Comparison of ENCODE assay signal across 8 cellular contexts in the genomic region with DNA sequence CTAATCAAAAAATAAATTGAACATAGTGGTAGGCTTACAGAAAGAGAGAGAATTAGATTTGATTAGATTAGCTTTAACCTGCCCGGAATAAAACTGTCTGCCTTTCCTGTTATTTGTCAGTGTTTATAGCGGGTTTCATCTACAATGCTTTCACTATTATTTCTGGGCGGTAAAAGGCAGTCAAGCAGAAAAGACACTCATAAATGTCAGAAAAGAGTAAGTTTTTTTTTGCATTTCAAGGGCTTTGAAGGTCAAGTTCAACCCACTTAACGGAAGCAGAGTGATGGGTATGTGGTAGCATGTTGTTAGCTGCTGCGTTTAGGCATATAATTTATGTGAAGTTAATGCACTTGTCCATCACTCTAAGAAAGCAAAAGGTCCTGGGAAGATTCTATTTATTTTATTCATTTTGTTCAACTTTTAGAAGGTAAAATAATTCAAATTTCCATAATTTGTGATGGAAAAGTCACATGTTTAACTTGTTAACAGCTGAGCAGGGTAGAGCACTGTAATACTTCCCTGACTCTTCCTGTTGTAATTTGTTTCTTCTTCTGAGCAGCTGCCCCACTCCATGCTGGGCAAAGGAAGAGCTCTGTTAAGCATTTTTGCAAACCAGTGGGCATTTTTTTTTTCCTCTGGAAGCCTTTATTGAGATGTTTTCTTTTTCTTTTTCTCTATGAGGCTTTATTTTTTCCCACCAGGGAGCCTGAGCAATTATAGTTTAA.
DNase-seq lines count a peak whose midpoint lies in the region; ATAC-seq and TF ChIP-seq lines count a peak whose summit lies in the region.
"Had no signal": no experiment of that assay in that cellular context is flagged by ENCODE, and none has a peak within 500 bp of the region (broad histone marks: within the 10 kb centered on the region; RNA-seq: fewer than 3 reads in every experiment).

No MANE protein-coding gene starts in this region.

- no peaks in the 10 kb centered on the region for H3K9me3 ChIP-seq in hepatocyte (ENCODE audit: low read depth)
- H3K9me3 ChIP-seq: right atrium auricular region had no signal

- no peaks in the 10 kb centered on the region for H4K20me1 ChIP-seq in hepatocyte (ENCODE audit: insufficient read depth, poor library complexity, severe bottlenecking)

- ATAC-seq in GM18870 (IDR thresholded peaks at IDR 0.05; ENCODE audit: unreplicated experiment) (peak; percentile 73), GM21619 (IDR thresholded peaks at IDR 0.05; ENCODE audit: unreplicated experiment) (peak; percentile 68), HG03558 (IDR thresholded peaks at IDR 0.05; ENCODE audit: extremely low read depth, unreplicated experiment) (peak; percentile 69)

- WGBS in hepatocyte (ENCODE audit: low lambda C conversion rate, missing lambda C conversion rate): 76% methylated on average over 5 of the region's 5 CpGs

- no peaks in the 10 kb centered on the region for H3K79me2 ChIP-seq in hepatocyte

- H3K9me2 ChIP-seq in hepatocyte (replicated peaks; ENCODE audit: insufficient read depth): no peaks in the 10 kb centered on the region

- H3K4me2 ChIP-seq in hepatocyte: peak overlapping the region; percentile 14

- H3K4me1 ChIP-seq in hepatocyte (ENCODE audit: insufficient read depth): no peaks in the 10 kb centered on the region
- H3K4me1 ChIP-seq: right atrium auricular region had no signal

- TF ChIP-seq CTCF in hepatocyte (IDR thresholded peaks at IDR 0.05; ENCODE audit: poor library complexity): no peak

- H3K27ac ChIP-seq in hepatocyte: no peak overlapping the region
- H3K27ac ChIP-seq: right atrium auricular region had no signal

- no peak for DNase-seq in hepatocyte (ENCODE audit: low spot score)
- DNase-seq in NCI-H2029 (lab: John Stamatoyannopoulos, UW): no peak
- no peak for DNase-seq in SW 1271 (lab: John Stamatoyannopoulos, UW)
- DNase-seq in NCI-H2196 (lab: John Stamatoyannopoulos, UW; ENCODE audit: unreplicated experiment): no peak

- H3K4me3 ChIP-seq in hepatocyte: no peak overlapping the region
- H3K4me3 ChIP-seq: right atrium auricular region had no signal

- H3K27me3 ChIP-seq in hepatocyte: no peaks in the 10 kb centered on the region
- H3K27me3 ChIP-seq: right atrium auricular region had no signal

- H2AFZ ChIP-seq in hepatocyte: no peak overlapping the region

- H3K36me3 ChIP-seq in hepatocyte (replicated peaks; ENCODE audit: insufficient read depth, low read depth): no peaks in the 10 kb centered on the region
- H3K36me3 ChIP-seq: right atrium auricular region had no signal
